ENCODE assay signal across 2 cellular contexts in genomic region chr12:356276-356988, GRCh38.
TF ChIP-seq lines count a peak whose summit lies in the region.

No MANE protein-coding gene starts in this region.

TF ChIP-seq in IMR-90, 13 proteins besides CTCF, POLR2A, EP300 and RAD21:
- TF ChIP-seq FOS (IDR thresholded peaks at IDR 0.05; ENCODE audit: low read depth, low read length) (no peak; the same call in 1 of the 2 replicates), BHLHE40 (IDR thresholded peaks at IDR 0.05; ENCODE audit: low read depth, low read length) (no peak), CEBPB (IDR thresholded peaks at IDR 0.05; ENCODE audit: low read depth, low read length) (no peak), USF2 (IDR thresholded peaks at IDR 0.05; ENCODE audit: low read depth, low read length) (no peak), RFX5 (IDR thresholded peaks at IDR 0.05; ENCODE audit: low read depth, low read length) (no peak), RCOR1 (IDR thresholded peaks at IDR 0.05; ENCODE audit: insufficient replicate concordance, low read length) (no peak), MXI1 (IDR thresholded peaks at IDR 0.05; ENCODE audit: borderline replicate concordance, low read depth, low read length) (no peak), CHD1 (IDR thresholded peaks at IDR 0.05; ENCODE audit: low read depth, low read length) (no peak), SMC3 (IDR thresholded peaks at IDR 0.05; ENCODE audit: low read depth, low read length) (no peak), MAFK (IDR thresholded peaks at IDR 0.05; ENCODE audit: low read depth, low read length) (no peak), MAZ (IDR thresholded peaks at IDR 0.05; ENCODE audit: borderline replicate concordance, low read depth, low read length) (no peak), NFE2L2 (IDR thresholded peaks at IDR 0.05; ENCODE audit: low read depth, low read length) (no peak), ELK1 (IDR thresholded peaks at IDR 0.05; ENCODE audit: borderline replicate concordance, low read depth, low read length) (no peak)

TF ChIP-seq in GM12878, 131 proteins besides CTCF, POLR2A, EP300 and RAD21:
- TF ChIP-seq E2F4 (IDR thresholded peaks at IDR 0.05; ENCODE audit: low read depth, low read length): no peak
- TF ChIP-seq CHD2 (IDR thresholded peaks at IDR 0.05; ENCODE audit: borderline replicate concordance, low read depth, low read length): no peak
- no peak for TF ChIP-seq ZBTB40 (IDR thresholded peaks at IDR 0.05; ENCODE audit: borderline replicate concordance)
- TF ChIP-seq JUNB (IDR thresholded peaks at IDR 0.05): no peak
- TF ChIP-seq HDAC6 (IDR thresholded peaks at IDR 0.05; ENCODE audit: unreplicated experiment): no peak
TF ChIP-seq in GM12878: peak in this region for 0.
